In the genomic region with DNA sequence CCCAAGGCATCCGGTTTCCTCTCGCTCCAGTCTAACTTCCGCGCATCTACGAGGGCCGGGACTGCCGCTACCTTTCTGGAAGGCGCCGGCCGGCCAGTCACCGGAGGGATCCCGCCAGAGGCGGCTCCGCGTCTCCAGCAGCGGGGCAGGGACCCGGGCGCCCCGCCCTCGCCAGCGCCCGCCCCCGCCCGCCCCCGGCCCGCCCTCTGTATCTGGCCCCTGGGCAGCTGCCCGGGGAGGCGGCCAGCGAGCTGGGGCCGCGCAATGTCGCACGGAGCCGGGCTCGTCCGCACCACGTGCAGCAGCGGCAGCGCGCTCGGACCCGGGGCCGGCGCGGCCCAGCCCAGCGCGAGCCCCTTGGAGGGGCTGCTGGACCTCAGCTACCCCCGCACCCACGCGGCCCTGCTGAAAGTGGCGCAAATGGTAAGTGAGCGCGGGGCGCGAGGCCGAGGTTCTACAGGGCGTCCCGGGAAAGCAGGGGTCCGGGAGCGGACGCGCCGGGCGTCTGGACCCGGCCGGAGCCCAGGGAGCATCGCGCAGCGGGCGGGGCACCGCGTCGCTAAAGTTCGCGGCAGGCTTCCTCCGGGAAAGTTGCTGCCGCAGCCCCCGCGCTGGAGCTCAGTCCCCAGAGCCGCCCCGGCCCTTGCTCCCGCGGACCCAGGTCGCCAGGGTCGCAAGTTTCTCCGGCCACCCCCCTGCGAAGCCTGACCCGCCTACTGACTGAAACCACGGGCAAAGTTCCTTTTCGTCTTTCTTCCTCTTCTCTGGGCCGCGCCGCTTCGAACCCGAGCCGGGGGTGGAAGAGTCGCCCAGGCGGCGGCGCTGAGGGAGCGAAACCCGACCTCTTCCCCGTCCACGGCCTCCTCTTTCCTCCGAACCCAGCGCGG, we compare ENCODE assay signal across 8 cellular contexts. TPM values are rescaled to one million over a fixed set of nuclear protein-coding genes. Genes with fewer than 3 reads are reported as not detected.
A peak's percentile ranks its signal among the peaks of the same experiment; 100 is the strongest.
DNase-seq lines count a peak whose midpoint lies in the region; ATAC-seq and TF ChIP-seq lines count a peak whose summit lies in the region.

A gene with protein sequence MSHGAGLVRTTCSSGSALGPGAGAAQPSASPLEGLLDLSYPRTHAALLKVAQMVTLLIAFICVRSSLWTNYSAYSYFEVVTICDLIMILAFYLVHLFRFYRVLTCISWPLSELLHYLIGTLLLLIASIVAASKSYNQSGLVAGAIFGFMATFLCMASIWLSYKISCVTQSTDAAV (plus strand): TSS at position 211 of the 887 bp plus-strand sequence. CDS start 54 bp downstream, at position 265.

- H3K4me3 ChIP-seq in gastroesophageal sphincter (peak within 1 kb of the TSS; percentile 43 to 80), uterus (peak within 1 kb of the TSS; percentile 58 to 71)

- H3K27me3 ChIP-seq in gastroesophageal sphincter: no peaks in the 10 kb centered on the region
- no peaks in the 10 kb centered on the region for H3K27me3 ChIP-seq in uterus

- POLR2A ChIA-PET in RWPE1 (lab: Yijun Ruan, JAX; ENCODE audit: low non-redundant PET): no interaction called here

- 0% methylated on average over 5 of the region's 107 CpGs; no CpG with 5 or more reads in 1 of the 2 donors for WGBS in gastroesophageal sphincter (ENCODE audit: low coverage in 1 of 2), 2 donors

- DNase-seq in NCI-H146 (lab: John Stamatoyannopoulos, UW) (peak; percentile 60), NCI-H146 treated with DMSO at 0.1 percent for 48 hours (lab: John Stamatoyannopoulos, UW; ENCODE audit: unreplicated experiment) (no peak), RWPE1 (ENCODE audit: low spot score) (peak; percentile 52), activated gamma-delta T cell treated with Interleukin-2 at 50 U/mL for 16 hours (peak; percentile 50), omental fat pad (ENCODE audit: low spot score) (no peak), uterus (peak; percentile 62 to 65)

- no peak for TF ChIP-seq EP300 in gastroesophageal sphincter (IDR thresholded peaks at IDR 0.05)

- H3K4me1 ChIP-seq in gastroesophageal sphincter: peaks cover 0 to 23% (median 0%) of the 10 kb centered on the region in 3 donors
- no peaks in the 10 kb centered on the region for H3K4me1 ChIP-seq in uterus

- no peak for TF ChIP-seq CTCF in RWPE1 (conservative IDR thresholded peaks at IDR 0.05; ENCODE audit: low read depth)
- peak in 1 of 4 experiments; percentile 19 for TF ChIP-seq CTCF in gastroesophageal sphincter (IDR thresholded peaks at IDR 0.05)
- TF ChIP-seq CTCF in omental fat pad (IDR thresholded peaks at IDR 0.05): no peak
- peak in 1 of 4 experiments; percentile 12 for TF ChIP-seq CTCF in uterus (IDR thresholded peaks at IDR 0.05)

- H3K36me3 ChIP-seq in gastroesophageal sphincter (no peaks in the 10 kb centered on the region), uterus (no peaks in the 10 kb centered on the region)

- H3K27ac ChIP-seq in RWPE1 (peak within 1 kb of the TSS; percentile 76), gastroesophageal sphincter (peak within 1 kb of the TSS in 3 of 4 donors; percentile 68 to 83 (median 77)), uterus (peak within 1 kb of the TSS; percentile 76 to 86)

- ATAC-seq in HG03025 (IDR thresholded peaks at IDR 0.05; ENCODE audit: low FRiP score, unreplicated experiment) (peak; percentile 49), gastroesophageal sphincter (peak; percentile 88), omental fat pad (ENCODE audit: low FRiP score) (peak; percentile 80)

- CTCF ChIA-PET in RWPE1 (lab: Yijun Ruan, JAX): interaction anchor here (1.4 kb wide), 1 partner anchor 17 kb away, joined by 5 read pairs; no protein-coding TSS in a partner anchor

- H3K9me3 ChIP-seq in gastroesophageal sphincter (no peaks in the 10 kb centered on the region), uterus (no peaks in the 10 kb centered on the region)

- intact Hi-C loops in uterus (cut with DNase I; ENCODE audit: low total_unique reads): no loop called here

- TF ChIP-seq POLR2A in gastroesophageal sphincter (IDR thresholded peaks at IDR 0.05) (peak; percentile 52 to 58), uterus (IDR thresholded peaks at IDR 0.05) (peak; percentile 58 to 63)

RNA-seq across cellular contexts. Expression of the gene that starts here (rescaled TPM):
- total RNA-seq in gastroesophageal sphincter (1 to 10 TPM; 2.9 to 7.0 (median 6.5) TPM), omental fat pad (10 to 100 TPM; 18.0 to 34.7 (median 31.3) TPM), uterus (10 to 100 TPM in 3 of 4 donors, under 1 TPM in 1; 0.26 to 25.2 (median 13.3) TPM)

Comparison
In these comparisons a context has a peak if more than half of its experiments do, and no peak if none do; other contexts are left out.
1. DNase-seq: peak in NCI-H146 (single experiment), RWPE1 (single experiment), activated gamma-delta T cell treated with Interleukin-2 at 50 U/mL for 16 hours (single experiment) and uterus (2 of 2); none in NCI-H146 treated with DMSO at 0.1 percent for 48 hours (single experiment) and omental fat pad (single experiment).
2. Peak in every context shown above with its lines, with median percentiles within 50 percentile points of each other: ATAC-seq and H3K27ac ChIP-seq.